23 cellular contexts compared by ENCODE assay signal in the genomic region with DNA sequence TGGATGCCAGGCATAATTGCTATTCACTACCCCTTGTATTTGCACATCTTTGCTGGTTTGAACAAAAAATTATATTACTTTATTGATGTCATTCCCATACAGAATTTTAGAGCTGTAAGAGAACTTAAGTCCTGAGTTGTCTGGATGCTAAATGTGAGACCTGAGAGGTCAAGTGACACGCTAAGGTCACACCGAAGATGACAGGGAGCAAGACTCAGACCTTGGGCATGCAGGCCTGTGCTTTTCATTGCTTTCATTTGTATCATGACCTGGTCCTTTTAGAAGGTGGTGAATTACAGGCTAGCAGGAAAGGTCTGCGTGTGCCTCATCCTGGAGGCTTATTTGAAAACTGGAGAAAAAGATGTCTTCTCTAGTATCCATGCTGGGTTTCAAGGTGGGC.
A peak's percentile ranks its signal among the peaks of the same experiment; 100 is the strongest.
DNase-seq lines count a peak whose midpoint lies in the region; ATAC-seq, FAIRE-seq and TF ChIP-seq lines count a peak whose summit lies in the region.
"Had no signal": no experiment of that assay in that cellular context is flagged by ENCODE, and none has a peak within 500 bp of the region (broad histone marks: within the 10 kb centered on the region; RNA-seq: fewer than 3 reads in every experiment).

No MANE protein-coding gene starts in this region.

- H3K9ac ChIP-seq in astrocyte (ENCODE audit: low read length) (no peak overlapping the region), neuronal stem cell (ENCODE audit: low read depth, low read length, poor library complexity) (no peak overlapping the region)

- H3K27ac Mint-ChIP-seq in astrocyte (ENCODE audit: unreplicated experiment) = no peak overlapping the region
- peak overlapping the region; percentile 36 for H3K27ac Mint-ChIP-seq in osteocyte (ENCODE audit: unreplicated experiment)
- H3K27ac Mint-ChIP-seq: B cell, GM23338, H9 had no signal

- no peaks in the 10 kb centered on the region for H3K36me3 ChIP-seq in astrocyte (ENCODE audit: insufficient read depth, low read length)
- no peaks in the 10 kb centered on the region for H3K36me3 ChIP-seq in neuronal stem cell (replicated peaks in 1 of 2; ENCODE audit: control insufficient read depth in 2 of 2, insufficient read depth in 2 of 2, low read length in 2 of 2)

- H3K23ac ChIP-seq in neuronal stem cell (ENCODE audit: low read depth, low read length, poor library complexity) = no peak overlapping the region

- H3K4me3 ChIP-seq in A549 (no peak overlapping the region), astrocyte (ENCODE audit: insufficient read depth, low read depth, low read length) (no peak overlapping the region), neuronal stem cell (ENCODE audit: low read length in 2 of 2) (no peak overlapping the region)
- H3K4me3 ChIP-seq: GM23338 had no signal

- no peak for FAIRE-seq in A549 (lab: Jason Lieb, UNC)
- FAIRE-seq in astrocyte (lab: Jason Lieb, UNC) = peak; percentile 13
- FAIRE-seq: A204.1, GM18507, RCC 7860 had no signal

- H3K27me3 ChIP-seq in astrocyte (ENCODE audit: insufficient read depth, low read length) (no peaks in the 10 kb centered on the region), neuronal stem cell (ENCODE audit: control insufficient read depth in 3 of 3, insufficient read depth in 3 of 3, low read depth in 1 of 3, low read length in 3 of 3) (peaks cover 0 to 2% (median 0%) of the 10 kb centered on the region in 3 experiments)

- ATAC-seq in A549 = no peak
- no peak for ATAC-seq in GM21717 (IDR thresholded peaks at IDR 0.05; ENCODE audit: unreplicated experiment)
- ATAC-seq: GM23338 had no signal

- H3K36me3 Mint-ChIP-seq in astrocyte (ENCODE audit: low read depth, unreplicated experiment) (peaks cover 2% of the 10 kb centered on the region), osteocyte (ENCODE audit: unreplicated experiment) (no peaks in the 10 kb centered on the region)
- H3K36me3 Mint-ChIP-seq: CD14-positive monocyte had no signal

- peaks cover 2% of the 10 kb centered on the region for H3K79me1 ChIP-seq in neuronal stem cell (ENCODE audit: low read depth, low read length)

- H3K18ac ChIP-seq in neuronal stem cell (ENCODE audit: low read length) = no peak overlapping the region

- H2BK12ac ChIP-seq in neuronal stem cell (ENCODE audit: low read length) = no peak overlapping the region

- H3K4me1 Mint-ChIP-seq in astrocyte (ENCODE audit: low read depth, unreplicated experiment) (peaks cover 16% of the 10 kb centered on the region), osteocyte (ENCODE audit: unreplicated experiment) (peaks cover 51% of the 10 kb centered on the region)
- H3K4me1 Mint-ChIP-seq: B cell, CD14-positive monocyte had no signal

- TF ChIP-seq EP300 in A549 (IDR thresholded peaks at IDR 0.05) = no peak

- H3K79me2 ChIP-seq in astrocyte (ENCODE audit: insufficient read depth, low read length) = no peaks in the 10 kb centered on the region

- H3K4me1 ChIP-seq in A549 (peaks cover 65% of the 10 kb centered on the region), astrocyte (ENCODE audit: insufficient read depth, low read length) (no peaks in the 10 kb centered on the region), neuronal stem cell (ENCODE audit: control insufficient read depth in 2 of 2, insufficient read depth in 1 of 2, low read depth in 1 of 2, low read length in 2 of 2) (no peaks in the 10 kb centered on the region)

- no peak overlapping the region for H2AK5ac ChIP-seq in neuronal stem cell (ENCODE audit: low read depth, low read length)

- no peak for TF ChIP-seq POLR2A in A549 (IDR thresholded peaks at IDR 0.05; ENCODE audit: low read length)

- no peaks in the 10 kb centered on the region for H3K9me3 Mint-ChIP-seq in astrocyte (ENCODE audit: unreplicated experiment)
- H3K9me3 Mint-ChIP-seq in osteocyte (ENCODE audit: unreplicated experiment) = no peaks in the 10 kb centered on the region

- 83% methylated on average over 3 of the region's 3 CpGs for WGBS in A549 (ENCODE audit: missing lambda C conversion rate)
- WGBS in neuronal stem cell (ENCODE audit: extremely low coverage in 2 of 2, insufficient read length in 2 of 2, insufficient replicate concordance in 1 of 2), 2 donors = no CpG with 5 or more reads among the region's 3 CpGs

- TF ChIP-seq CTCF in A549 (IDR thresholded peaks at IDR 0.05) = no peak
- TF ChIP-seq CTCF in astrocyte (IDR thresholded peaks at IDR 0.05; ENCODE audit: insufficient read depth, low read depth, low read length) = no peak
- TF ChIP-seq CTCF in osteocyte (IDR thresholded peaks at IDR 0.05) = no peak

- peak overlapping the region; percentile 40 to 84; a peak in 5 of 6 replicates for H3K27ac ChIP-seq in A549
- H3K27ac ChIP-seq in astrocyte (ENCODE audit: low read depth, low read length) = no peak overlapping the region
- no peak overlapping the region for H3K27ac ChIP-seq in neuronal stem cell (replicated peaks; ENCODE audit: low read length)
- H3K27ac ChIP-seq: HL-60 had no signal

- no peak overlapping the region for H4K8ac ChIP-seq in neuronal stem cell (ENCODE audit: low read depth, low read length)

- no peak overlapping the region for H2BK5ac ChIP-seq in neuronal stem cell (ENCODE audit: low read length)

- no peak for TF ChIP-seq RAD21 in A549 (conservative IDR thresholded peaks at IDR 0.05 in 1 of 2, IDR thresholded peaks at IDR 0.05 in 1 of 2)

- no peak overlapping the region for H2AFZ ChIP-seq in astrocyte (ENCODE audit: low read depth, low read length)
- no peak overlapping the region for H2AFZ ChIP-seq in neuronal stem cell (ENCODE audit: low read length)
- H2AFZ ChIP-seq: GM23338 had no signal

- H3K4me3 Mint-ChIP-seq in astrocyte (ENCODE audit: unreplicated experiment) (no peak overlapping the region), osteocyte (ENCODE audit: unreplicated experiment) (no peak overlapping the region)
- H3K4me3 Mint-ChIP-seq: B cell, CD14-positive monocyte, GM23338, H9 had no signal

- no peak overlapping the region for H3K4ac ChIP-seq in neuronal stem cell (ENCODE audit: low read length)

- H2BK15ac ChIP-seq in neuronal stem cell (ENCODE audit: low read length) = no peak overlapping the region

- POLR2A ChIA-PET in A549 (lab: Yijun Ruan, JAX) = interaction anchor here (0.6 kb wide), 1 partner anchor 92 kb away, joined by 5 read pairs; no protein-coding TSS in a partner anchor

- H3K9me3 ChIP-seq in A549 (peaks cover 9% of the 10 kb centered on the region; the same call in 2 of the 3 replicates), astrocyte (ENCODE audit: insufficient read depth, low read depth, low read length) (no peaks in the 10 kb centered on the region), neuronal stem cell (replicated peaks in 1 of 2; ENCODE audit: control insufficient read depth in 2 of 2, insufficient read depth in 1 of 2, low read depth in 1 of 2, low read length in 2 of 2) (no peaks in the 10 kb centered on the region)

- H3K14ac ChIP-seq in neuronal stem cell (ENCODE audit: low read length) = no peak overlapping the region

- no peaks in the 10 kb centered on the region for H3K27me3 Mint-ChIP-seq in astrocyte (ENCODE audit: low read depth, unreplicated experiment)
- H3K27me3 Mint-ChIP-seq in osteocyte (ENCODE audit: unreplicated experiment) = no peaks in the 10 kb centered on the region

- DNase-seq in A549 (ENCODE audit: low read depth in 1 of 2, low spot score in 1 of 2) = no peak
- DNase-seq in HCEC 1CT = peak; percentile 19
- DNase-seq in astrocyte (ENCODE audit: low read depth) = no peak
- DNase-seq in osteocyte (ENCODE audit: extremely low spot score, unreplicated experiment) = no peak
- DNase-seq in NCI-H446 (lab: John Stamatoyannopoulos, UW) = no peak
- no peak for DNase-seq in neuronal stem cell (ENCODE audit: low spot score)
- DNase-seq: DMS153, DND-41, H9, Karpas-422, NCI-H1092 treated with DMSO at 0.1 percent for 48 hours, NCI-H1436 treated with DMSO at 0.1 percent for 48 hours, NCI-H187 treated with DMSO at 0.1 percent for 48 hours, NCI-H345, NCI-H748 treated with DMSO at 0.1 percent for 48 hours had no signal

- H3K4me2 ChIP-seq in A549 (peak overlapping the region; percentile 40), astrocyte (ENCODE audit: low read length) (no peak overlapping the region), neuronal stem cell (ENCODE audit: insufficient read depth, low read length, poor library complexity, severe bottlenecking) (no peak overlapping the region)
- H3K4me2 ChIP-seq: GM23338 had no signal

- no peak overlapping the region for H2BK120ac ChIP-seq in neuronal stem cell (ENCODE audit: low read depth, low read length)

- no peak overlapping the region for H4K91ac ChIP-seq in neuronal stem cell (ENCODE audit: low read depth, low read length, poor library complexity)

- CTCF ChIA-PET in A549 (lab: Yijun Ruan, JAX) = no interaction called here

- H4K20me1 ChIP-seq in astrocyte (ENCODE audit: insufficient read depth, low read length) = no peaks in the 10 kb centered on the region

TF ChIP-seq in A549, 52 proteins besides CTCF, POLR2A, EP300 and RAD21 (continues in another document):
- TF ChIP-seq HEYL (CRISPR knock-in tag; IDR thresholded peaks at IDR 0.05) = no peak
- TF ChIP-seq FOSB (CRISPR knock-in tag; IDR thresholded peaks at IDR 0.05) = no peak
- no peak for TF ChIP-seq KDM5A (IDR thresholded peaks at IDR 0.05)
- no peak for TF ChIP-seq MYC (IDR thresholded peaks at IDR 0.05; ENCODE audit: borderline replicate concordance, low read length)
- no peak for TF ChIP-seq ESRRA (IDR thresholded peaks at IDR 0.05; ENCODE audit: borderline replicate concordance, low read length)
- no peak for TF ChIP-seq GATA3 (IDR thresholded peaks at IDR 0.05; ENCODE audit: borderline replicate concordance)
- TF ChIP-seq ZC3H11A (IDR thresholded peaks at IDR 0.05) = no peak
- TF ChIP-seq NPAS2 (CRISPR knock-in tag; IDR thresholded peaks at IDR 0.05; ENCODE audit: borderline replicate concordance) = no peak
- TF ChIP-seq ZNF302 (CRISPR knock-in tag; IDR thresholded peaks at IDR 0.05) = no peak
- no peak for TF ChIP-seq CBX2 (IDR thresholded peaks at IDR 0.05; ENCODE audit: borderline replicate concordance, low read depth)
- no peak for TF ChIP-seq JUNB (IDR thresholded peaks at IDR 0.05)
- no peak for TF ChIP-seq RNF2 (IDR thresholded peaks at IDR 0.05; ENCODE audit: borderline replicate concordance, low read depth)
- TF ChIP-seq NFE2L2 (conservative IDR thresholded peaks at IDR 0.05; ENCODE audit: low read length) = no peak
- no peak for TF ChIP-seq POLR2AphosphoS2 (conservative IDR thresholded peaks at IDR 0.05; ENCODE audit: low read length)
- no peak for TF ChIP-seq PHF8 (IDR thresholded peaks at IDR 0.05; ENCODE audit: borderline replicate concordance, low read depth)
- TF ChIP-seq, protein P1, sequence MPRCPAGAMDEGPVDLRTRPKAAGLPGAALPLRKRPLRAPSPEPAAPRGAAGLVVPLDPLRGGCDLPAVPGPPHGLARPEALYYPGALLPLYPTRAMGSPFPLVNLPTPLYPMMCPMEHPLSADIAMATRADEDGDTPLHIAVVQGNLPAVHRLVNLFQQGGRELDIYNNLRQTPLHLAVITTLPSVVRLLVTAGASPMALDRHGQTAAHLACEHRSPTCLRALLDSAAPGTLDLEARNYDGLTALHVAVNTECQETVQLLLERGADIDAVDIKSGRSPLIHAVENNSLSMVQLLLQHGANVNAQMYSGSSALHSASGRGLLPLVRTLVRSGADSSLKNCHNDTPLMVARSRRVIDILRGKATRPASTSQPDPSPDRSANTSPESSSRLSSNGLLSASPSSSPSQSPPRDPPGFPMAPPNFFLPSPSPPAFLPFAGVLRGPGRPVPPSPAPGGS (IDR thresholded peaks at IDR 0.05) = no peak

Comparison
In these comparisons a context has a peak if more than half of its experiments do, and no peak if none do; other contexts are left out.
1. H3K27ac ChIP-seq: peak in A549 (2 of 2); none in astrocyte (single experiment) and neuronal stem cell (single experiment).